Comparison of ENCODE assay signal across 14 cellular contexts in the genomic region with DNA sequence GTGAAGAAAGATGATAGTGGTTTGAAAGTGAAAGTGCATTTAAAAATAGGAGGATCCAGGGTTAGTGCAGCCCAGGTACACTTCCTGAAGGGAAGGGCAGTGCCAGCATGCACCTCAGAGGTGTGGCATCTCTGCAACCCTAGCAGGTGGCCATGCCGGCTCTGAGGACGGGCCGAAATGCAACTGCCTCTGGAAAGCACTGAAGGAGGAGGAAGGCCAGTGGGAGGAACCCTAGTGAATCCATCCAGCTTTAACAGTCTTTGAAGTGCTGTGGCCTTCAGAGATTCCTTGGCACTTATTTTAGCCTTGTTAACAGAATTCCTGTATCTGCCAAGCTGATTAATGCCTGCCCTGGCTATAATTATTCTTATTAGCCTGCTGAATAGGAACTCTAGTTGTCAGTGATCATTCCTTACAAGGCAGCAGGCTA. TPM values are rescaled to one million over a fixed set of nuclear protein-coding genes. Genes with fewer than 3 reads are reported as not detected.
DNase-seq lines count a peak whose midpoint lies in the region; ATAC-seq, FAIRE-seq and TF ChIP-seq lines count a peak whose summit lies in the region.
"Had no signal": no experiment of that assay in that cellular context is flagged by ENCODE, and none has a peak within 500 bp of the region (broad histone marks: within the 10 kb centered on the region; RNA-seq: fewer than 3 reads in every experiment).

No MANE protein-coding gene starts in this region.

- no peak for ATAC-seq in activated CD8-positive, alpha-beta T cell treated with anti-CD3 and anti-CD28 coated beads, Interleukin-2, amount 10 ng/mL, durations not matched to agents 7 days and 5 days
- ATAC-seq in activated CD8-positive, alpha-beta T cell treated with anti-CD3 and anti-CD28 coated beads for 36 hours, result no peak
- ATAC-seq in thoracic aorta (ENCODE audit: insufficient number of reproducible peaks, low FRiP score, low read depth) (no peak), HG03520 (IDR thresholded peaks at IDR 0.05; ENCODE audit: unreplicated experiment) (no peak)
- ATAC-seq: A549 had no signal

- H3K4me1 Mint-ChIP-seq in activated CD8-positive, alpha-beta T cell treated with anti-CD3 and anti-CD28 coated beads, Interleukin-2, amount 10 ng/mL, durations not matched to agents 7 days and 5 days (ENCODE audit: low read depth), result peaks cover 17% of the 10 kb centered on the region
- H3K4me1 Mint-ChIP-seq in activated CD8-positive, alpha-beta T cell treated with anti-CD3 and anti-CD28 coated beads for 36 hours (ENCODE audit: low read depth), result peaks cover 12% of the 10 kb centered on the region
- H3K4me1 Mint-ChIP-seq: activated B cell treated with CpG ODN at 0.5 μM for 24 hours had no signal

- H3K4me3 ChIP-seq in epithelial cell of esophagus (ENCODE audit: low read length), result peak overlapping the region; percentile 8
- peak overlapping the region; percentile 38 for H3K4me3 ChIP-seq in thoracic aorta
- H3K4me3 ChIP-seq: A549, SJCRH30 had no signal

- H3K27ac ChIP-seq in thoracic aorta, result no peak overlapping the region
- H3K27ac ChIP-seq: A549, SJCRH30 had no signal

- H3K27me3 ChIP-seq in thoracic aorta (replicated peaks; ENCODE audit: insufficient read depth), result no peaks in the 10 kb centered on the region
- H3K27me3 ChIP-seq: SJCRH30 had no signal

- POLR2A ChIA-PET in activated CD8-positive, alpha-beta T cell treated with anti-CD3 and anti-CD28 coated beads, Interleukin-2, amount 10 ng/mL, durations not matched to agents 7 days and 5 days (lab: Charles Lee), result interaction anchor here (1.0 kb wide), 1 partner anchor 34 kb away, joined by 4 read pairs; no protein-coding TSS in a partner anchor
- POLR2A ChIA-PET in activated CD8-positive, alpha-beta T cell treated with anti-CD3 and anti-CD28 coated beads for 36 hours (lab: Charles Lee), result interaction anchor here (0.9 to 1.2 kb wide), 2 partner anchors 28 to 100 kb away, joined by 3 to 4 read pairs; no protein-coding TSS in a partner anchor

- no peaks in the 10 kb centered on the region for H3K36me3 ChIP-seq in thoracic aorta

- peak overlapping the region; percentile 8 for H3K4me3 Mint-ChIP-seq in activated CD8-positive, alpha-beta T cell treated with anti-CD3 and anti-CD28 coated beads, Interleukin-2, amount 10 ng/mL, durations not matched to agents 7 days and 5 days
- no peak overlapping the region for H3K4me3 Mint-ChIP-seq in activated CD8-positive, alpha-beta T cell treated with anti-CD3 and anti-CD28 coated beads for 36 hours
- H3K4me3 Mint-ChIP-seq: activated B cell treated with CpG ODN at 0.5 μM for 24 hours, HFFc6 had no signal

- no peaks in the 10 kb centered on the region for H3K36me3 Mint-ChIP-seq in activated CD8-positive, alpha-beta T cell treated with anti-CD3 and anti-CD28 coated beads, Interleukin-2, amount 10 ng/mL, durations not matched to agents 7 days and 5 days (ENCODE audit: low read depth)
- H3K36me3 Mint-ChIP-seq in activated CD8-positive, alpha-beta T cell treated with anti-CD3 and anti-CD28 coated beads for 36 hours (ENCODE audit: low read depth), result no peaks in the 10 kb centered on the region

- no peaks in the 10 kb centered on the region for H3K9me3 Mint-ChIP-seq in activated CD8-positive, alpha-beta T cell treated with anti-CD3 and anti-CD28 coated beads, Interleukin-2, amount 10 ng/mL, durations not matched to agents 7 days and 5 days (ENCODE audit: insufficient read depth)
- no peaks in the 10 kb centered on the region for H3K9me3 Mint-ChIP-seq in activated CD8-positive, alpha-beta T cell treated with anti-CD3 and anti-CD28 coated beads for 36 hours
- H3K9me3 Mint-ChIP-seq: activated B cell treated with CpG ODN at 0.5 μM for 24 hours; activated T-helper 2 cell treated with anti-CD3 and anti-CD28 coated beads, Interferon-gamma antibody, Interleukin-2, Interleukin-4, amounts not matched to agents 10 μg/mL and 5 μg/mL and 100 μg/mL, durations not matched to agents 14 hours and 24 hours and 36 hours; HFFc6 had no signal

- no peak for FAIRE-seq in frontal cortex (lab: Jason Lieb, UNC)
- FAIRE-seq: A549 had no signal

- TF ChIP-seq CTCF in activated CD8-positive, alpha-beta T cell treated with anti-CD3 and anti-CD28 coated beads for 36 hours (IDR thresholded peaks at IDR 0.05), result no peak
- no peak for TF ChIP-seq CTCF in epithelial cell of esophagus (IDR thresholded peaks at IDR 0.05; ENCODE audit: insufficient read depth, low read depth, low read length, missing control alignments)
- TF ChIP-seq CTCF in thoracic aorta (IDR thresholded peaks at IDR 0.05), result no peak

- H3K27me3 Mint-ChIP-seq in activated CD8-positive, alpha-beta T cell treated with anti-CD3 and anti-CD28 coated beads, Interleukin-2, amount 10 ng/mL, durations not matched to agents 7 days and 5 days (ENCODE audit: low read depth), result no peaks in the 10 kb centered on the region
- peaks cover 1% of the 10 kb centered on the region for H3K27me3 Mint-ChIP-seq in activated CD8-positive, alpha-beta T cell treated with anti-CD3 and anti-CD28 coated beads for 36 hours
- H3K27me3 Mint-ChIP-seq: activated B cell treated with CpG ODN at 0.5 μM for 24 hours had no signal

- H3K27ac Mint-ChIP-seq in activated CD8-positive, alpha-beta T cell treated with anti-CD3 and anti-CD28 coated beads, Interleukin-2, amount 10 ng/mL, durations not matched to agents 7 days and 5 days, result no peak overlapping the region
- no peak overlapping the region for H3K27ac Mint-ChIP-seq in activated CD8-positive, alpha-beta T cell treated with anti-CD3 and anti-CD28 coated beads for 36 hours
- H3K27ac Mint-ChIP-seq: activated B cell treated with CpG ODN at 0.5 μM for 24 hours; activated T-helper 2 cell treated with anti-CD3 and anti-CD28 coated beads, Interferon-gamma antibody, Interleukin-2, Interleukin-4, amounts not matched to agents 10 μg/mL and 5 μg/mL and 100 μg/mL, durations not matched to agents 14 hours and 24 hours and 36 hours; HFFc6 had no signal

- DNase-seq in activated CD8-positive, alpha-beta T cell treated with anti-CD3 and anti-CD28 coated beads, Interleukin-2, amount 10 ng/mL, durations not matched to agents 7 days and 5 days, result no peak
- DNase-seq in activated CD8-positive, alpha-beta T cell treated with anti-CD3 and anti-CD28 coated beads for 36 hours, result no peak
- DNase-seq in epithelial cell of esophagus (ENCODE audit: low read depth) (peak; percentile 40), mucosa of gallbladder (ENCODE audit: low spot score) (peak; percentile 49), thoracic aorta (ENCODE audit: low spot score) (no peak), NCI-H1417 treated with DMSO at 0.1 percent for 48 hours (lab: John Stamatoyannopoulos, UW) (no peak), frontal cortex (ENCODE audit: low spot score in 2 of 2) (no peak)
- DNase-seq: activated B cell treated with CpG ODN at 0.5 μM for 24 hours, dermis blood vessel endothelial cell, HFFc6, SJCRH30 had no signal

- intact Hi-C loops in activated CD8-positive, alpha-beta T cell treated with anti-CD3 and anti-CD28 coated beads for 36 hours (cut with micrococcal nuclease), result no loop called here

- peaks cover 5 to 25% of the 10 kb centered on the region in 2 donors for H3K4me1 ChIP-seq in thoracic aorta (ENCODE audit: control insufficient read depth in 1 of 2, low read depth in 2 of 2)

- CTCF ChIA-PET in activated CD8-positive, alpha-beta T cell treated with anti-CD3 and anti-CD28 coated beads, Interleukin-2, amount 10 ng/mL, durations not matched to agents 7 days and 5 days (lab: Charles Lee), result interaction anchor here (1.1 to 2.6 kb wide), 3 partner anchors 14 to 178 kb away, joined by 3 to 14 read pairs (median 5); no protein-coding TSS in a partner anchor
- CTCF ChIA-PET in activated CD8-positive, alpha-beta T cell treated with anti-CD3 and anti-CD28 coated beads for 36 hours (lab: Charles Lee), result interaction anchor here (0.6 to 2.2 kb wide), 4 partner anchors 16 to 178 kb away, joined by 3 to 7 read pairs (median 6); no protein-coding TSS in a partner anchor

- H3K9me3 ChIP-seq in thoracic aorta, result no peaks in the 10 kb centered on the region
- H3K9me3 ChIP-seq: A549, SJCRH30 had no signal

RNA-seq across cellular contexts. Expression of a gene that starts 5.5 kb away (rescaled TPM):
- under 1 TPM; 0.89 to 0.90 TPM for total RNA-seq in activated CD8-positive, alpha-beta T cell treated with anti-CD3 and anti-CD28 coated beads, Interleukin-2, amount 10 ng/mL, durations not matched to agents 7 days and 5 days
- total RNA-seq in activated CD8-positive, alpha-beta T cell treated with anti-CD3 and anti-CD28 coated beads for 36 hours, result 1 to 10 TPM; 7.0 to 8.4 TPM
- 93.6 TPM for total RNA-seq in mucosa of gallbladder
- 10 to 100 TPM; 24.5 to 32.7 TPM for total RNA-seq in thoracic aorta
- total RNA-seq in frontal cortex, result 40.8 TPM
- total RNA-seq: activated B cell treated with CpG ODN at 0.5 μM for 24 hours had no signal

Comparison
In these comparisons a context has a peak if more than half of its experiments do, and no peak if none do; other contexts are left out.
1. RNA of a gene that starts 5.5 kb away (total RNA-seq): 93.6 TPM in mucosa of gallbladder (single experiment), 40.8 TPM in frontal cortex (single experiment), 24.5 to 32.7 TPM in thoracic aorta and 7.0 to 8.4 TPM in activated CD8-positive, alpha-beta T cell treated with anti-CD3 and anti-CD28 coated beads for 36 hours; 0.89 to 0.90 TPM in activated CD8-positive, alpha-beta T cell treated with anti-CD3 and anti-CD28 coated beads, Interleukin-2, amount 10 ng/mL, durations not matched to agents 7 days and 5 days; every median in the first group is over 4 times any median in the second.
2. DNase-seq: peak in epithelial cell of esophagus (single experiment) and mucosa of gallbladder (single experiment); none in activated CD8-positive, alpha-beta T cell treated with anti-CD3 and anti-CD28 coated beads, Interleukin-2, amount 10 ng/mL, durations not matched to agents 7 days and 5 days (single experiment), activated CD8-positive, alpha-beta T cell treated with anti-CD3 and anti-CD28 coated beads for 36 hours (single experiment), thoracic aorta (single experiment), NCI-H1417 treated with DMSO at 0.1 percent for 48 hours (single experiment) and frontal cortex (0 of 2).